Comparison of ENCODE assay signal across 23 cellular contexts in the genomic region with DNA sequence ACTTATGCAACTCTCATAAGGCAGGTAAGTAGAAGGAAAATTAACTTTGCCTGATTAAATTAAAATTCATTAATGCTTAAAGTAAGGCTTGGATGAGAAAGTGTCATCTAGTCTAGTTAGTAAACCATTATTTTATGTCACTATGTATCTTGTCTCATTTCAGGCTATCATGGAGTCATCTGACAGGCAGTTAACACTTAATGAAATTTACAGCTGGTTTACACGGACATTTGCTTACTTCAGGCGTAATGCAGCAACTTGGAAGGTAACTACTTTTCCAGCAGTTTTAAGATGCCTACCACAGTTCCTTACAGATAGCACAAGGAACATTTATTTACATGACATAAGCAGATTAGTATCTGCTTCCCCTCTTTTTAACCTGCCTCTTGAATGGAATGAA.
"Had no signal": no experiment of that assay in that cellular context is flagged by ENCODE, and none has a peak within 500 bp of the region (broad histone marks: within the 10 kb centered on the region; RNA-seq: fewer than 3 reads in every experiment).

No MANE protein-coding gene starts in this region.

- DNase-seq: activated CD4-positive, alpha-beta T cell treated with anti-CD3 and anti-CD28 coated beads, Interleukin-2, amount 10 ng/mL, durations not matched to agents 24 days and 14 days; activated CD8-positive, alpha-beta T cell treated with anti-CD3 and anti-CD28 coated beads for 36 hours; activated naive CD4-positive, alpha-beta T cell treated with Interleukin-2 at 50 U/mL for 16 hours; activated naive CD8-positive, alpha-beta T cell treated with anti-CD3 and anti-CD28 coated beads, Interleukin-2, amount 10 ng/mL, durations not matched to agents 7 days and 5 days; activated T-cell treated with anti-CD3 and anti-CD28 coated beads, Interleukin-2, amount 50 U/mL, for 1 hour; amygdala; body of pancreas; caudate nucleus; effector memory CD8-positive, alpha-beta T cell; foreskin fibroblast; hippocampal formation; islet precursor cell; left lung; naive B cell; pancreas; stimulated activated CD4-positive, alpha-beta T cell treated with anti-CD3 and anti-CD28 coated beads, Interleukin-4, amount 100 ng/mL, for 24 hours; T-helper 1 cell; T-helper 9 cell; testis; upper lobe of left lung had no signal

- H3K27ac Mint-ChIP-seq: activated CD4-positive, alpha-beta T cell treated with anti-CD3 and anti-CD28 coated beads, Interleukin-2, amount 10 ng/mL, durations not matched to agents 24 days and 14 days; activated CD8-positive, alpha-beta T cell treated with anti-CD3 and anti-CD28 coated beads for 36 hours; activated naive CD8-positive, alpha-beta T cell treated with anti-CD3 and anti-CD28 coated beads, Interleukin-2, amount 10 ng/mL, durations not matched to agents 7 days and 5 days; activated T-helper 2 cell treated with anti-CD3 and anti-CD28 coated beads, Interferon-gamma antibody, Interleukin-2, Interleukin-4, amounts not matched to agents 10 μg/mL and 5 μg/mL and 100 μg/mL, durations not matched to agents 14 hours and 24 hours and 36 hours; effector memory CD8-positive, alpha-beta T cell; naive B cell; stimulated activated effector memory CD8-positive, alpha-beta T cell treated with anti-CD3 and anti-CD28 coated beads, Interleukin-12 subunit alpha, Interleukin-12 subunit beta, amount 100 ng/mL, for 72 hours had no signal

- H3K27me3 Mint-ChIP-seq: activated CD8-positive, alpha-beta T cell treated with anti-CD3 and anti-CD28 coated beads for 36 hours; activated naive CD8-positive, alpha-beta T cell treated with anti-CD3 and anti-CD28 coated beads, Interleukin-2, amount 10 ng/mL, durations not matched to agents 7 days and 5 days; naive B cell had no signal

- H3K9me3 ChIP-seq: body of pancreas, left lung, pancreas, testis, upper lobe of left lung had no signal

- H3K9me3 Mint-ChIP-seq: activated CD4-positive, alpha-beta T cell treated with anti-CD3 and anti-CD28 coated beads, Interleukin-2, amount 10 ng/mL, durations not matched to agents 24 days and 14 days; activated CD8-positive, alpha-beta T cell treated with anti-CD3 and anti-CD28 coated beads for 36 hours; activated naive CD8-positive, alpha-beta T cell treated with anti-CD3 and anti-CD28 coated beads, Interleukin-2, amount 10 ng/mL, durations not matched to agents 7 days and 5 days; activated T-helper 2 cell treated with anti-CD3 and anti-CD28 coated beads, Interferon-gamma antibody, Interleukin-2, Interleukin-4, amounts not matched to agents 10 μg/mL and 5 μg/mL and 100 μg/mL, durations not matched to agents 14 hours and 24 hours and 36 hours; effector memory CD8-positive, alpha-beta T cell; naive B cell; stimulated activated effector memory CD8-positive, alpha-beta T cell treated with anti-CD3 and anti-CD28 coated beads, Interleukin-12 subunit alpha, Interleukin-12 subunit beta, amount 100 ng/mL, for 72 hours had no signal

- H3K36me3 ChIP-seq: left lung, upper lobe of left lung had no signal

- H3K36me3 Mint-ChIP-seq: activated naive CD8-positive, alpha-beta T cell treated with anti-CD3 and anti-CD28 coated beads, Interleukin-2, amount 10 ng/mL, durations not matched to agents 7 days and 5 days; naive B cell; stimulated activated effector memory CD8-positive, alpha-beta T cell treated with anti-CD3 and anti-CD28 coated beads, Interleukin-12 subunit alpha, Interleukin-12 subunit beta, amount 100 ng/mL, for 72 hours had no signal

- H3K4me3 Mint-ChIP-seq: activated CD4-positive, alpha-beta T cell treated with anti-CD3 and anti-CD28 coated beads, Interleukin-2, amount 10 ng/mL, durations not matched to agents 24 days and 14 days; activated CD8-positive, alpha-beta T cell treated with anti-CD3 and anti-CD28 coated beads for 36 hours; activated naive CD8-positive, alpha-beta T cell treated with anti-CD3 and anti-CD28 coated beads, Interleukin-2, amount 10 ng/mL, durations not matched to agents 7 days and 5 days; effector memory CD8-positive, alpha-beta T cell; naive B cell; stimulated activated effector memory CD8-positive, alpha-beta T cell treated with anti-CD3 and anti-CD28 coated beads, Interleukin-12 subunit alpha, Interleukin-12 subunit beta, amount 100 ng/mL, for 72 hours had no signal

- H3K4me1 ChIP-seq: body of pancreas, left lung, pancreas, testis, upper lobe of left lung had no signal

- H3K4me1 Mint-ChIP-seq: activated CD4-positive, alpha-beta T cell treated with anti-CD3 and anti-CD28 coated beads, Interleukin-2, amount 10 ng/mL, durations not matched to agents 24 days and 14 days; activated naive CD8-positive, alpha-beta T cell treated with anti-CD3 and anti-CD28 coated beads, Interleukin-2, amount 10 ng/mL, durations not matched to agents 7 days and 5 days; naive B cell; stimulated activated effector memory CD8-positive, alpha-beta T cell treated with anti-CD3 and anti-CD28 coated beads, Interleukin-12 subunit alpha, Interleukin-12 subunit beta, amount 100 ng/mL, for 72 hours had no signal

- H3K27ac ChIP-seq: body of pancreas, left lung, pancreas, testis, upper lobe of left lung had no signal

- H3K27me3 ChIP-seq: body of pancreas, left lung, pancreas, testis, upper lobe of left lung had no signal

- H3K4me3 ChIP-seq: body of pancreas, left lung, pancreas, testis, upper lobe of left lung had no signal

- ATAC-seq: activated CD8-positive, alpha-beta T cell treated with anti-CD3 and anti-CD28 coated beads for 36 hours; body of pancreas; effector memory CD8-positive, alpha-beta T cell; left lung; sciatic nerve; stimulated activated effector memory CD8-positive, alpha-beta T cell treated with anti-CD3 and anti-CD28 coated beads, Interleukin-12 subunit alpha, Interleukin-12 subunit beta, amount 100 ng/mL, for 72 hours had no signal
